ENCODE assay signal across 8 cellular contexts in the genomic region with DNA sequence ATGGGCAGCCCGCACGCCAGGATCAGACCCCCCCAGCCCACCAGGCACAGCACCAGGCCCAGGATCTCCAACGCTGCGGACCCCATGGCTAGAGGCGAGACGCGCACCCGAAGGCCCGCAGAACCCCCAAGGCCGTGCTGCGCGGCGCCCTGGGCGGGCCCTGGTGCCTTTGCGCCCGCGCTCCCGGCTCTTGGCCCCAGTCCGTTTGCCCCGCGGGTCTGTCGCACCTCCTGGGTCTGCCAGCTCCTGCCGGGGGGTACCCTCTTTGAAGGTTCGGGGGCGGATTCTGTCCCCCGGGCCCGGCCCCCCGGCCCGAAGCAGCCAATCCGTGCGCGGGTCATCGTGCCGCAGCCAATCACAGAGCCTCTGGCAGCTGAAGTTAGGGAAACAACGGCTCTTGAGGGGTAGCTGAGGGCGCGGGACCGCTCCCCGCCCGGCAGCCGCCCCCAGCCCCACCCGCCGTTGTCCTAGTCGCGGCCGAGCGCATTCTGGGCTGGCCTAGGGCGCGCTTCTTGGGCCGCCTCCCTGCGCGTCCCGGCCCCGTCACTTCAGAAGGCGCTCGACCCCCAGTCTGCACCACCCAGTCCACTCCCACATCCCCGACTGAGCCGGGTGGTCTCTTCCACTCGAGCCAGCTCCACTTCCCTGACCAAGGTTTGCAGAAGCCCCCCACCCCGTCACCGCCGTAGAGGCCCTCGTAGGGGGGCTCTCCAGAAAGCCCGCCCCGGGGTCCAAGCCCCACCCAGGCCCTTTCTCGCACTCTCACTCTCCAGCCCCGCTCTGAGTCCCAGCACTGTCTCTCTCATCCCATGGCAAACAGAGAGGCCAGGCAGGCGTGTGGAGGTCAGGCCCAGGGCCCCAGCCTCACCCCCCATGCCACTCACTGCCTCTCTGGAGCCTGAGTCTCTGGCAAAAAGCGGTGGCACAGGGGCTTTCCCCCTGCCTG. TPM values are rescaled to one million over a fixed set of nuclear protein-coding genes. Genes with fewer than 3 reads are reported as not detected.
DNase-seq lines count a peak whose midpoint lies in the region; ATAC-seq and TF ChIP-seq lines count a peak whose summit lies in the region.

A gene with protein sequence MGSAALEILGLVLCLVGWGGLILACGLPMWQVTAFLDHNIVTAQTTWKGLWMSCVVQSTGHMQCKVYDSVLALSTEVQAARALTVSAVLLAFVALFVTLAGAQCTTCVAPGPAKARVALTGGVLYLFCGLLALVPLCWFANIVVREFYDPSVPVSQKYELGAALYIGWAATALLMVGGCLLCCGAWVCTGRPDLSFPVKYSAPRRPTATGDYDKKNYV (minus strand): TSS at position 241 of the 946 bp plus-strand sequence. CDS start 155 bp downstream, at position 86.

- H3K9ac ChIP-seq in OCI-LY3 (ENCODE audit: low read length) (no peak within 1 kb of the TSS), Karpas-422 (ENCODE audit: low read length) (no peak within 1 kb of the TSS)

- H2AFZ ChIP-seq in OCI-LY3 (ENCODE audit: low read depth, low read length) (no peak within 1 kb of the TSS), Karpas-422 (ENCODE audit: low read length) (no peak within 1 kb of the TSS)

- TF ChIP-seq POLR2A in uterus (IDR thresholded peaks at IDR 0.05), result peak; percentile 45 to 69

- peaks cover 10% of the 10 kb centered on the region for H3K4me1 ChIP-seq in OCI-LY3 (ENCODE audit: low read length)
- H3K4me1 ChIP-seq in effector memory CD4-positive, alpha-beta T cell (ENCODE audit: control insufficient read depth, insufficient read depth, low read length, poor library complexity, severe bottlenecking), result peaks cover 20% of the 10 kb centered on the region
- H3K4me1 ChIP-seq in uterus, result peaks cover 0 to 9% of the 10 kb centered on the region in 2 donors
- H3K4me1 ChIP-seq in Karpas-422 (ENCODE audit: low read length), result peaks cover 20% of the 10 kb centered on the region

- H3K27ac ChIP-seq in OCI-LY3 (ENCODE audit: low read length), result no peak within 1 kb of the TSS
- H3K27ac ChIP-seq in effector memory CD4-positive, alpha-beta T cell (ENCODE audit: insufficient read depth, low read length, poor library complexity, severe bottlenecking), result no peak within 1 kb of the TSS
- peak within 1 kb of the TSS; percentile 59 to 83 for H3K27ac ChIP-seq in uterus
- no peak within 1 kb of the TSS for H3K27ac ChIP-seq in Karpas-422 (ENCODE audit: low read length)

- H3K36me3 ChIP-seq in OCI-LY3 (replicated peaks; ENCODE audit: low read depth, low read length) (peaks cover 3% of the 10 kb centered on the region), uterus (no peaks in the 10 kb centered on the region), Karpas-422 (ENCODE audit: insufficient read depth, low read length) (no peaks in the 10 kb centered on the region; the same call in 1 of the 2 replicates)
- H3K36me3 ChIP-seq in effector memory CD4-positive, alpha-beta T cell (ENCODE audit: control insufficient read depth, insufficient read depth, low read length), result no peaks in the 10 kb centered on the region

- no peaks in the 10 kb centered on the region for H3K9me2 ChIP-seq in Karpas-422 (replicated peaks; ENCODE audit: insufficient read depth, low read length)

- no peaks in the 10 kb centered on the region for H3K36me3 Mint-ChIP-seq in mesothelial cell of epicardium

- ATAC-seq in GM19395 (IDR thresholded peaks at IDR 0.05; ENCODE audit: unreplicated experiment), result no peak
- ATAC-seq in HG02588 (IDR thresholded peaks at IDR 0.05; ENCODE audit: unreplicated experiment), result no peak

- peak; percentile 43 for DNase-seq in EH (ENCODE audit: low read depth)
- DNase-seq in effector memory CD4-positive, alpha-beta T cell, result no peak
- no peak for DNase-seq in mesothelial cell of epicardium (ENCODE audit: low spot score in 2 of 2, unreplicated experiment in 2 of 2)
- DNase-seq in uterus, result peak; percentile 37 to 58
- DNase-seq in Karpas-422, result no peak

- H3K4me2 ChIP-seq in OCI-LY3 (ENCODE audit: low read length) (peak within 1 kb of the TSS; percentile 60), Karpas-422 (ENCODE audit: low read depth, low read length, poor library complexity, severe bottlenecking) (no peak within 1 kb of the TSS)

- H3K27me3 ChIP-seq in OCI-LY3 (ENCODE audit: low read depth, low read length) (0 out of 2 replicates have a peak, but pooled peaks cover 8% of the 10 kb centered on the region), uterus (no peaks in the 10 kb centered on the region), Karpas-422 (ENCODE audit: low read length) (no peaks in the 10 kb centered on the region)
- peaks cover 22% of the 10 kb centered on the region for H3K27me3 ChIP-seq in effector memory CD4-positive, alpha-beta T cell (replicated peaks; ENCODE audit: control insufficient read depth, insufficient read depth, low read length, poor library complexity, severe bottlenecking)

- H3K79me2 ChIP-seq in OCI-LY3 (ENCODE audit: low read length) (no peaks in the 10 kb centered on the region), Karpas-422 (ENCODE audit: low read length) (no peaks in the 10 kb centered on the region)

- no peak within 1 kb of the TSS for H3K27ac Mint-ChIP-seq in mesothelial cell of epicardium

- H4K20me1 ChIP-seq in OCI-LY3 (ENCODE audit: insufficient read depth, low read length) (no peaks in the 10 kb centered on the region), Karpas-422 (ENCODE audit: insufficient read depth, low read depth, low read length) (no peaks in the 10 kb centered on the region)

- H3K4me3 ChIP-seq in OCI-LY3 (ENCODE audit: low read length) (peak within 1 kb of the TSS; percentile 60), uterus (peak within 1 kb of the TSS; percentile 27 to 39), Karpas-422 (ENCODE audit: low read length) (no peak within 1 kb of the TSS)
- H3K4me3 ChIP-seq in effector memory CD4-positive, alpha-beta T cell (ENCODE audit: insufficient read depth, low read depth, low read length, poor library complexity, severe bottlenecking), result peak within 1 kb of the TSS; percentile 42

- peaks cover 12% of the 10 kb centered on the region for H3K4me1 Mint-ChIP-seq in mesothelial cell of epicardium

- peaks cover 59% of the 10 kb centered on the region for H3K27me3 Mint-ChIP-seq in mesothelial cell of epicardium (ENCODE audit: low read depth)

- H3K9me3 ChIP-seq in OCI-LY3 (ENCODE audit: insufficient read depth, low read length), result no peaks in the 10 kb centered on the region
- H3K9me3 ChIP-seq in effector memory CD4-positive, alpha-beta T cell (ENCODE audit: control insufficient read depth, low read length), result no peaks in the 10 kb centered on the region
- no peaks in the 10 kb centered on the region for H3K9me3 ChIP-seq in uterus
- H3K9me3 ChIP-seq in Karpas-422 (ENCODE audit: low read length), result no peaks in the 10 kb centered on the region

- TF ChIP-seq CTCF in OCI-LY3 (IDR thresholded peaks at IDR 0.05; ENCODE audit: low read depth, low read length), result no peak
- no peak for TF ChIP-seq CTCF in mesothelial cell of epicardium (IDR thresholded peaks at IDR 0.05; ENCODE audit: unreplicated experiment)
- TF ChIP-seq CTCF in uterus (IDR thresholded peaks at IDR 0.05), result no peak

- H3K4me3 Mint-ChIP-seq in mesothelial cell of epicardium, result peak within 1 kb of the TSS; percentile 63

- intact Hi-C loops in uterus (cut with DNase I; ENCODE audit: low total_unique reads), result no loop called here

- H3K9me3 Mint-ChIP-seq in mesothelial cell of epicardium, result no peaks in the 10 kb centered on the region

RNA-seq across cellular contexts. Expression of the gene that starts here (rescaled TPM):
- total RNA-seq in mesothelial cell of epicardium, result not detected in 3 replicates
- 100 to 1,000 TPM in 3 of 4 donors, 10 to 100 TPM in 1; 65.7 to 671 (median 224) TPM for total RNA-seq in uterus
- total RNA-seq in Karpas-422 (2014; rRNA removed; shearing (Covaris generic); ENCODE audit: low replicate concordance), result not detected in 2 replicates

Comparison
In these comparisons a context has a peak if more than half of its experiments do, and no peak if none do; other contexts are left out.
1. RNA of the gene that starts here (total RNA-seq): 65.7 to 671 TPM in uterus; not detected in mesothelial cell of epicardium and not detected in Karpas-422; every median in the first group is over 10 times any median in the second.
2. DNase-seq: peak in EH (single experiment) and uterus (2 of 2); none in effector memory CD4-positive, alpha-beta T cell (0 of 3), mesothelial cell of epicardium (0 of 2) and Karpas-422 (single experiment).
3. H3K27ac ChIP-seq: peak in uterus (2 of 2); none in OCI-LY3 (single experiment), effector memory CD4-positive, alpha-beta T cell (single experiment) and Karpas-422 (single experiment).